In the genomic region with DNA sequence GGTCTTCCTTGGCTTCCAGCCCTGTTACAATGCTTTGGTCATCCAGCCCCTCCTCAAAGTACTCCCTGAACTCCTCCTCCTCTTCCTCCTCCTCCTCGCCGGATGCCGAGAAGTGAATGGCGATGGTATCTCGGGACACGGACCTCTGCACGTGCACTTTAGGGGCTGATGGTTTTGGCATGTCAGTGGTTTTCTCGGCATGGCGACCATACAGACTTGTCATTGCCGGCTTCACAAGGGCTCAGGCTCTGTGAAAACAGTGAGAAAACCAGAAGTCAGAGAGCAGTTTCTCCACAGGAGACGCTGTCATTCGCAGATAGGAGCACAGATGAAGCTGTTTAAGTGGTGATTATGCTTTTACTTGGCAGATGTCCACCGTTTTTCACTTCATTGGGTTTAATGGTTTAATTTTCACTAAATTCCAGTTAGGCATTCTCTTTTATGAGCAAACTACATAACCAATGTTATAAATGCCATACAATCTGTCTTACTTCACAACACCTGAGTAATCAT, we compare ENCODE assay signal across 1 cellular context.
TF ChIP-seq lines count a peak whose summit lies in the region.

No MANE protein-coding gene starts in this region.

TF ChIP-seq in K562, 482 proteins besides CTCF, POLR2A, EP300 and RAD21 (continued from another document and continues in another):
- TF ChIP-seq NFRKB (IDR thresholded peaks at IDR 0.05; ENCODE audit: low read depth) (no peak), TRIM28 (IDR thresholded peaks at IDR 0.05) (no peak), TCF3 (CRISPR knock-in tag; IDR thresholded peaks at IDR 0.05) (peak; percentile 89), ZBED1 (IDR thresholded peaks at IDR 0.05) (no peak), THRAP3 (IDR thresholded peaks at IDR 0.05; ENCODE audit: borderline replicate concordance) (no peak), SMARCB1 (IDR thresholded peaks at IDR 0.05; ENCODE audit: insufficient read length, low read depth) (no peak), ETS2 (tag; IDR thresholded peaks at IDR 0.05; ENCODE audit: borderline replicate concordance, poor library complexity, severe bottlenecking) (no peak), DNMT1 (IDR thresholded peaks at IDR 0.05) (no peak), NFATC3 (IDR thresholded peaks at IDR 0.05) (no peak), TCF7L2 (IDR thresholded peaks at IDR 0.05; ENCODE audit: low read depth, low read length) (no peak), ZNF75A (CRISPR knock-in tag; IDR thresholded peaks at IDR 0.05) (no peak), MCM7 (IDR thresholded peaks at IDR 0.05) (no peak), MAFF (IDR thresholded peaks at IDR 0.05; ENCODE audit: low read length) (no peak), ZNF589 (CRISPR knock-in tag; IDR thresholded peaks at IDR 0.05; ENCODE audit: low read depth) (no peak), GTF2E2 (tag; IDR thresholded peaks at IDR 0.05) (no peak), SRSF3 (IDR thresholded peaks at IDR 0.05; ENCODE audit: insufficient read depth, low read length) (no peak), NRF1 (conservative IDR thresholded peaks at IDR 0.05 in 1 of 2, IDR thresholded peaks at IDR 0.05 in 1 of 2) (no peak), TGIF2 (CRISPR knock-in tag; IDR thresholded peaks at IDR 0.05) (0 out of 2 replicates have a peak, but pooled peaks have one; percentile 35), DPF2 (IDR thresholded peaks at IDR 0.05) (peak; percentile 88), MAFG (tag; conservative IDR thresholded peaks at IDR 0.05) (no peak), CHD2 (IDR thresholded peaks at IDR 0.05; ENCODE audit: low read depth, low read length) (no peak), ILF3 (IDR thresholded peaks at IDR 0.05; ENCODE audit: borderline replicate concordance) (no peak), NONO (IDR thresholded peaks at IDR 0.05; ENCODE audit: low read depth in 2 of 2, low read length in 1 of 2) (no peak), SRSF1 (IDR thresholded peaks at IDR 0.05; ENCODE audit: low read depth, low read length) (no peak), SIN3B (IDR thresholded peaks at IDR 0.05; ENCODE audit: low read depth) (no peak), KDM1A (IDR thresholded peaks at IDR 0.05) (peak in 1 of 2 experiments; percentile 59; a peak in 2 of 4 replicates), CBX8 (IDR thresholded peaks at IDR 0.05; ENCODE audit: borderline replicate concordance, extremely low read depth, low read depth, low read length, poor library complexity, severe bottlenecking) (no peak)
- TF ChIP-seq, protein P1, sequence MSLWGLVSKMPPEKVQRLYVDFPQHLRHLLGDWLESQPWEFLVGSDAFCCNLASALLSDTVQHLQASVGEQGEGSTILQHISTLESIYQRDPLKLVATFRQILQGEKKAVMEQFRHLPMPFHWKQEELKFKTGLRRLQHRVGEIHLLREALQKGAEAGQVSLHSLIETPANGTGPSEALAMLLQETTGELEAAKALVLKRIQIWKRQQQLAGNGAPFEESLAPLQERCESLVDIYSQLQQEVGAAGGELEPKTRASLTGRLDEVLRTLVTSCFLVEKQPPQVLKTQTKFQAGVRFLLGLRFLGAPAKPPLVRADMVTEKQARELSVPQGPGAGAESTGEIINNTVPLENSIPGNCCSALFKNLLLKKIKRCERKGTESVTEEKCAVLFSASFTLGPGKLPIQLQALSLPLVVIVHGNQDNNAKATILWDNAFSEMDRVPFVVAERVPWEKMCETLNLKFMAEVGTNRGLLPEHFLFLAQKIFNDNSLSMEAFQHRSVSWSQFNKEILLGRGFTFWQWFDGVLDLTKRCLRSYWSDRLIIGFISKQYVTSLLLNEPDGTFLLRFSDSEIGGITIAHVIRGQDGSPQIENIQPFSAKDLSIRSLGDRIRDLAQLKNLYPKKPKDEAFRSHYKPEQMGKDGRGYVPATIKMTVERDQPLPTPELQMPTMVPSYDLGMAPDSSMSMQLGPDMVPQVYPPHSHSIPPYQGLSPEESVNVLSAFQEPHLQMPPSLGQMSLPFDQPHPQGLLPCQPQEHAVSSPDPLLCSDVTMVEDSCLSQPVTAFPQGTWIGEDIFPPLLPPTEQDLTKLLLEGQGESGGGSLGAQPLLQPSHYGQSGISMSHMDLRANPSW (CRISPR knock-in tag; IDR thresholded peaks at IDR 0.05), result no peak
- TF ChIP-seq, protein P2, sequence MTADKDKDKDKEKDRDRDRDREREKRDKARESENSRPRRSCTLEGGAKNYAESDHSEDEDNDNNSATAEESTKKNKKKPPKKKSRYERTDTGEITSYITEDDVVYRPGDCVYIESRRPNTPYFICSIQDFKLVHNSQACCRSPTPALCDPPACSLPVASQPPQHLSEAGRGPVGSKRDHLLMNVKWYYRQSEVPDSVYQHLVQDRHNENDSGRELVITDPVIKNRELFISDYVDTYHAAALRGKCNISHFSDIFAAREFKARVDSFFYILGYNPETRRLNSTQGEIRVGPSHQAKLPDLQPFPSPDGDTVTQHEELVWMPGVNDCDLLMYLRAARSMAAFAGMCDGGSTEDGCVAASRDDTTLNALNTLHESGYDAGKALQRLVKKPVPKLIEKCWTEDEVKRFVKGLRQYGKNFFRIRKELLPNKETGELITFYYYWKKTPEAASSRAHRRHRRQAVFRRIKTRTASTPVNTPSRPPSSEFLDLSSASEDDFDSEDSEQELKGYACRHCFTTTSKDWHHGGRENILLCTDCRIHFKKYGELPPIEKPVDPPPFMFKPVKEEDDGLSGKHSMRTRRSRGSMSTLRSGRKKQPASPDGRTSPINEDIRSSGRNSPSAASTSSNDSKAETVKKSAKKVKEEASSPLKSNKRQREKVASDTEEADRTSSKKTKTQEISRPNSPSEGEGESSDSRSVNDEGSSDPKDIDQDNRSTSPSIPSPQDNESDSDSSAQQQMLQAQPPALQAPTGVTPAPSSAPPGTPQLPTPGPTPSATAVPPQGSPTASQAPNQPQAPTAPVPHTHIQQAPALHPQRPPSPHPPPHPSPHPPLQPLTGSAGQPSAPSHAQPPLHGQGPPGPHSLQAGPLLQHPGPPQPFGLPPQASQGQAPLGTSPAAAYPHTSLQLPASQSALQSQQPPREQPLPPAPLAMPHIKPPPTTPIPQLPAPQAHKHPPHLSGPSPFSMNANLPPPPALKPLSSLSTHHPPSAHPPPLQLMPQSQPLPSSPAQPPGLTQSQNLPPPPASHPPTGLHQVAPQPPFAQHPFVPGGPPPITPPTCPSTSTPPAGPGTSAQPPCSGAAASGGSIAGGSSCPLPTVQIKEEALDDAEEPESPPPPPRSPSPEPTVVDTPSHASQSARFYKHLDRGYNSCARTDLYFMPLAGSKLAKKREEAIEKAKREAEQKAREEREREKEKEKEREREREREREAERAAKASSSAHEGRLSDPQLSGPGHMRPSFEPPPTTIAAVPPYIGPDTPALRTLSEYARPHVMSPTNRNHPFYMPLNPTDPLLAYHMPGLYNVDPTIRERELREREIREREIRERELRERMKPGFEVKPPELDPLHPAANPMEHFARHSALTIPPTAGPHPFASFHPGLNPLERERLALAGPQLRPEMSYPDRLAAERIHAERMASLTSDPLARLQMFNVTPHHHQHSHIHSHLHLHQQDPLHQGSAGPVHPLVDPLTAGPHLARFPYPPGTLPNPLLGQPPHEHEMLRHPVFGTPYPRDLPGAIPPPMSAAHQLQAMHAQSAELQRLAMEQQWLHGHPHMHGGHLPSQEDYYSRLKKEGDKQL (CRISPR knock-in tag; IDR thresholded peaks at IDR 0.05; ENCODE audit: borderline replicate concordance), result no peak
- TF ChIP-seq, protein P3, sequence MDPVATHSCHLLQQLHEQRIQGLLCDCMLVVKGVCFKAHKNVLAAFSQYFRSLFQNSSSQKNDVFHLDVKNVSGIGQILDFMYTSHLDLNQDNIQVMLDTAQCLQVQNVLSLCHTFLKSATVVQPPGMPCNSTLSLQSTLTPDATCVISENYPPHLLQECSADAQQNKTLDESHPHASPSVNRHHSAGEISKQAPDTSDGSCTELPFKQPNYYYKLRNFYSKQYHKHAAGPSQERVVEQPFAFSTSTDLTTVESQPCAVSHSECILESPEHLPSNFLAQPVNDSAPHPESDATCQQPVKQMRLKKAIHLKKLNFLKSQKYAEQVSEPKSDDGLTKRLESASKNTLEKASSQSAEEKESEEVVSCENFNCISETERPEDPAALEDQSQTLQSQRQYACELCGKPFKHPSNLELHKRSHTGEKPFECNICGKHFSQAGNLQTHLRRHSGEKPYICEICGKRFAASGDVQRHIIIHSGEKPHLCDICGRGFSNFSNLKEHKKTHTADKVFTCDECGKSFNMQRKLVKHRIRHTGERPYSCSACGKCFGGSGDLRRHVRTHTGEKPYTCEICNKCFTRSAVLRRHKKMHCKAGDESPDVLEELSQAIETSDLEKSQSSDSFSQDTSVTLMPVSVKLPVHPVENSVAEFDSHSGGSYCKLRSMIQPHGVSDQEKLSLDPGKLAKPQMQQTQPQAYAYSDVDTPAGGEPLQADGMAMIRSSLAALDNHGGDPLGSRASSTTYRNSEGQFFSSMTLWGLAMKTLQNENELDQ (CRISPR knock-in tag; IDR thresholded peaks at IDR 0.05; ENCODE audit: borderline replicate concordance), result no peak
- TF ChIP-seq, protein P4, sequence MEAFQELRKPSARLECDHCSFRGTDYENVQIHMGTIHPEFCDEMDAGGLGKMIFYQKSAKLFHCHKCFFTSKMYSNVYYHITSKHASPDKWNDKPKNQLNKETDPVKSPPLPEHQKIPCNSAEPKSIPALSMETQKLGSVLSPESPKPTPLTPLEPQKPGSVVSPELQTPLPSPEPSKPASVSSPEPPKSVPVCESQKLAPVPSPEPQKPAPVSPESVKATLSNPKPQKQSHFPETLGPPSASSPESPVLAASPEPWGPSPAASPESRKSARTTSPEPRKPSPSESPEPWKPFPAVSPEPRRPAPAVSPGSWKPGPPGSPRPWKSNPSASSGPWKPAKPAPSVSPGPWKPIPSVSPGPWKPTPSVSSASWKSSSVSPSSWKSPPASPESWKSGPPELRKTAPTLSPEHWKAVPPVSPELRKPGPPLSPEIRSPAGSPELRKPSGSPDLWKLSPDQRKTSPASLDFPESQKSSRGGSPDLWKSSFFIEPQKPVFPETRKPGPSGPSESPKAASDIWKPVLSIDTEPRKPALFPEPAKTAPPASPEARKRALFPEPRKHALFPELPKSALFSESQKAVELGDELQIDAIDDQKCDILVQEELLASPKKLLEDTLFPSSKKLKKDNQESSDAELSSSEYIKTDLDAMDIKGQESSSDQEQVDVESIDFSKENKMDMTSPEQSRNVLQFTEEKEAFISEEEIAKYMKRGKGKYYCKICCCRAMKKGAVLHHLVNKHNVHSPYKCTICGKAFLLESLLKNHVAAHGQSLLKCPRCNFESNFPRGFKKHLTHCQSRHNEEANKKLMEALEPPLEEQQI (IDR thresholded peaks at IDR 0.05), result no peak
- TF ChIP-seq, protein P5, sequence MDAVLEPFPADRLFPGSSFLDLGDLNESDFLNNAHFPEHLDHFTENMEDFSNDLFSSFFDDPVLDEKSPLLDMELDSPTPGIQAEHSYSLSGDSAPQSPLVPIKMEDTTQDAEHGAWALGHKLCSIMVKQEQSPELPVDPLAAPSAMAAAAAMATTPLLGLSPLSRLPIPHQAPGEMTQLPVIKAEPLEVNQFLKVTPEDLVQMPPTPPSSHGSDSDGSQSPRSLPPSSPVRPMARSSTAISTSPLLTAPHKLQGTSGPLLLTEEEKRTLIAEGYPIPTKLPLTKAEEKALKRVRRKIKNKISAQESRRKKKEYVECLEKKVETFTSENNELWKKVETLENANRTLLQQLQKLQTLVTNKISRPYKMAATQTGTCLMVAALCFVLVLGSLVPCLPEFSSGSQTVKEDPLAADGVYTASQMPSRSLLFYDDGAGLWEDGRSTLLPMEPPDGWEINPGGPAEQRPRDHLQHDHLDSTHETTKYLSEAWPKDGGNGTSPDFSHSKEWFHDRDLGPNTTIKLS (IDR thresholded peaks at IDR 0.05; ENCODE audit: borderline replicate concordance, low read depth), result no peak
- TF ChIP-seq, protein P6, sequence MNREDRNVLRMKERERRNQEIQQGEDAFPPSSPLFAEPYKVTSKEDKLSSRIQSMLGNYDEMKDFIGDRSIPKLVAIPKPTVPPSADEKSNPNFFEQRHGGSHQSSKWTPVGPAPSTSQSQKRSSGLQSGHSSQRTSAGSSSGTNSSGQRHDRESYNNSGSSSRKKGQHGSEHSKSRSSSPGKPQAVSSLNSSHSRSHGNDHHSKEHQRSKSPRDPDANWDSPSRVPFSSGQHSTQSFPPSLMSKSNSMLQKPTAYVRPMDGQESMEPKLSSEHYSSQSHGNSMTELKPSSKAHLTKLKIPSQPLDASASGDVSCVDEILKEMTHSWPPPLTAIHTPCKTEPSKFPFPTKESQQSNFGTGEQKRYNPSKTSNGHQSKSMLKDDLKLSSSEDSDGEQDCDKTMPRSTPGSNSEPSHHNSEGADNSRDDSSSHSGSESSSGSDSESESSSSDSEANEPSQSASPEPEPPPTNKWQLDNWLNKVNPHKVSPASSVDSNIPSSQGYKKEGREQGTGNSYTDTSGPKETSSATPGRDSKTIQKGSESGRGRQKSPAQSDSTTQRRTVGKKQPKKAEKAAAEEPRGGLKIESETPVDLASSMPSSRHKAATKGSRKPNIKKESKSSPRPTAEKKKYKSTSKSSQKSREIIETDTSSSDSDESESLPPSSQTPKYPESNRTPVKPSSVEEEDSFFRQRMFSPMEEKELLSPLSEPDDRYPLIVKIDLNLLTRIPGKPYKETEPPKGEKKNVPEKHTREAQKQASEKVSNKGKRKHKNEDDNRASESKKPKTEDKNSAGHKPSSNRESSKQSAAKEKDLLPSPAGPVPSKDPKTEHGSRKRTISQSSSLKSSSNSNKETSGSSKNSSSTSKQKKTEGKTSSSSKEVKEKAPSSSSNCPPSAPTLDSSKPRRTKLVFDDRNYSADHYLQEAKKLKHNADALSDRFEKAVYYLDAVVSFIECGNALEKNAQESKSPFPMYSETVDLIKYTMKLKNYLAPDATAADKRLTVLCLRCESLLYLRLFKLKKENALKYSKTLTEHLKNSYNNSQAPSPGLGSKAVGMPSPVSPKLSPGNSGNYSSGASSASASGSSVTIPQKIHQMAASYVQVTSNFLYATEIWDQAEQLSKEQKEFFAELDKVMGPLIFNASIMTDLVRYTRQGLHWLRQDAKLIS (CRISPR knock-in tag; IDR thresholded peaks at IDR 0.05), result no peak
- TF ChIP-seq, protein P7, sequence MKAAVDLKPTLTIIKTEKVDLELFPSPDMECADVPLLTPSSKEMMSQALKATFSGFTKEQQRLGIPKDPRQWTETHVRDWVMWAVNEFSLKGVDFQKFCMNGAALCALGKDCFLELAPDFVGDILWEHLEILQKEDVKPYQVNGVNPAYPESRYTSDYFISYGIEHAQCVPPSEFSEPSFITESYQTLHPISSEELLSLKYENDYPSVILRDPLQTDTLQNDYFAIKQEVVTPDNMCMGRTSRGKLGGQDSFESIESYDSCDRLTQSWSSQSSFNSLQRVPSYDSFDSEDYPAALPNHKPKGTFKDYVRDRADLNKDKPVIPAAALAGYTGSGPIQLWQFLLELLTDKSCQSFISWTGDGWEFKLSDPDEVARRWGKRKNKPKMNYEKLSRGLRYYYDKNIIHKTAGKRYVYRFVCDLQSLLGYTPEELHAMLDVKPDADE (conservative IDR thresholded peaks at IDR 0.05; ENCODE audit: control insufficient read depth, low read depth, low read length), result no peak
- TF ChIP-seq, protein P8, sequence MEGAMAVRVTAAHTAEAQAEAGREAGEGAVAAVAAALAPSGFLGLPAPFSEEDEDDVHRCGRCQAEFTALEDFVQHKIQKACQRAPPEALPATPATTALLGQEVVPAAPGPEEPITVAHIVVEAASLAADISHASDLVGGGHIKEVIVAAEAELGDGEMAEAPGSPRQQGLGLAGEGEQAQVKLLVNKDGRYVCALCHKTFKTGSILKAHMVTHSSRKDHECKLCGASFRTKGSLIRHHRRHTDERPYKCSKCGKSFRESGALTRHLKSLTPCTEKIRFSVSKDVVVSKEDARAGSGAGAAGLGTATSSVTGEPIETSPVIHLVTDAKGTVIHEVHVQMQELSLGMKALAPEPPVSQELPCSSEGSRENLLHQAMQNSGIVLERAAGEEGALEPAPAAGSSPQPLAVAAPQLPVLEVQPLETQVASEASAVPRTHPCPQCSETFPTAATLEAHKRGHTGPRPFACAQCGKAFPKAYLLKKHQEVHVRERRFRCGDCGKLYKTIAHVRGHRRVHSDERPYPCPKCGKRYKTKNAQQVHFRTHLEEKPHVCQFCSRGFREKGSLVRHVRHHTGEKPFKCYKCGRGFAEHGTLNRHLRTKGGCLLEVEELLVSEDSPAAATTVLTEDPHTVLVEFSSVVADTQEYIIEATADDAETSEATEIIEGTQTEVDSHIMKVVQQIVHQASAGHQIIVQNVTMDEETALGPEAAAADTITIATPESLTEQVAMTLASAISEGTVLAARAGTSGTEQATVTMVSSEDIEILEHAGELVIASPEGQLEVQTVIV (CRISPR knock-in tag; IDR thresholded peaks at IDR 0.05; ENCODE audit: borderline replicate concordance), result no peak
